Comparison of ENCODE assay signal across 8 cellular contexts in genomic region chr6:39362487-39362865, GRCh38. TPM values are rescaled to one million over a fixed set of nuclear protein-coding genes. Genes with fewer than 3 reads are reported as not detected.
A peak's percentile ranks its signal among the peaks of the same experiment; 100 is the strongest.
DNase-seq lines count a peak whose midpoint lies in the region; ATAC-seq, FAIRE-seq and TF ChIP-seq lines count a peak whose summit lies in the region.

No MANE protein-coding gene starts in this region.

- FAIRE-seq in frontal cortex (lab: Jason Lieb, UNC): no peak

- peak; percentile 41; the same call in 1 of the 2 replicates for TF ChIP-seq CTCF in OCI-LY3 (IDR thresholded peaks at IDR 0.05; ENCODE audit: low read depth, low read length)

- no peaks in the 10 kb centered on the region for H3K79me2 ChIP-seq in OCI-LY3 (ENCODE audit: low read length)

- peak overlapping the region; percentile 31 for H3K9ac ChIP-seq in OCI-LY3 (ENCODE audit: low read length)

- H3K27ac ChIP-seq in OCI-LY3 (ENCODE audit: low read length): no peak overlapping the region

- no peaks in the 10 kb centered on the region for H3K27me3 ChIP-seq in OCI-LY3 (ENCODE audit: low read depth, low read length)

- DNase-seq in AG08396 (ENCODE audit: low spot score) (peak; percentile 45), frontal cortex (ENCODE audit: low spot score in 2 of 2) (peak; percentile 46 to 60), NCI-H128 (lab: John Stamatoyannopoulos, UW; ENCODE audit: unreplicated experiment) (no peak)
- DNase-seq in stimulated activated CD4-positive, alpha-beta T cell treated with anti-CD3 and anti-CD28 coated beads, Interleukin-1b, Interleukin-23, amount 100 ng/mL, for 48 hours: no peak

- no peaks in the 10 kb centered on the region for H3K9me3 ChIP-seq in OCI-LY3 (ENCODE audit: insufficient read depth, low read length)

- ATAC-seq in GM21529 (IDR thresholded peaks at IDR 0.05; ENCODE audit: unreplicated experiment): peak; percentile 19
- no peak for ATAC-seq in GM18861 (IDR thresholded peaks at IDR 0.05; ENCODE audit: unreplicated experiment)
- ATAC-seq in GM19324 (IDR thresholded peaks at IDR 0.05; ENCODE audit: low FRiP score, unreplicated experiment): no peak

- H3K4me3 ChIP-seq in OCI-LY3 (ENCODE audit: low read length): peak overlapping the region; percentile 74

- no peaks in the 10 kb centered on the region for H4K20me1 ChIP-seq in OCI-LY3 (ENCODE audit: insufficient read depth, low read length)

- H3K4me1 ChIP-seq in OCI-LY3 (ENCODE audit: low read length): peaks cover 4% of the 10 kb centered on the region

- H3K36me3 ChIP-seq in OCI-LY3 (replicated peaks; ENCODE audit: low read depth, low read length): no peaks in the 10 kb centered on the region

- peak overlapping the region; percentile 91 for H3K4me2 ChIP-seq in OCI-LY3 (ENCODE audit: low read length)

- peak overlapping the region; percentile 98 for H2AFZ ChIP-seq in OCI-LY3 (ENCODE audit: low read depth, low read length)

RNA-seq across cellular contexts. Expression of gene KCNK16, which starts 40.0 kb away (rescaled TPM):
- not detected for total RNA-seq in frontal cortex

RNA-seq across cellular contexts. Expression of gene KCNK17, which starts 48.3 kb away (rescaled TPM):
- total RNA-seq in frontal cortex: 0.41 TPM

Comparison
In these comparisons a context has a peak if more than half of its experiments do, and no peak if none do; other contexts are left out.
1. DNase-seq: peak in AG08396 (single experiment) and frontal cortex (2 of 2); none in NCI-H128 (single experiment) and stimulated activated CD4-positive, alpha-beta T cell treated with anti-CD3 and anti-CD28 coated beads, Interleukin-1b, Interleukin-23, amount 100 ng/mL, for 48 hours (single experiment).